ENCODE assay signal across 27 cellular contexts in the genomic region with DNA sequence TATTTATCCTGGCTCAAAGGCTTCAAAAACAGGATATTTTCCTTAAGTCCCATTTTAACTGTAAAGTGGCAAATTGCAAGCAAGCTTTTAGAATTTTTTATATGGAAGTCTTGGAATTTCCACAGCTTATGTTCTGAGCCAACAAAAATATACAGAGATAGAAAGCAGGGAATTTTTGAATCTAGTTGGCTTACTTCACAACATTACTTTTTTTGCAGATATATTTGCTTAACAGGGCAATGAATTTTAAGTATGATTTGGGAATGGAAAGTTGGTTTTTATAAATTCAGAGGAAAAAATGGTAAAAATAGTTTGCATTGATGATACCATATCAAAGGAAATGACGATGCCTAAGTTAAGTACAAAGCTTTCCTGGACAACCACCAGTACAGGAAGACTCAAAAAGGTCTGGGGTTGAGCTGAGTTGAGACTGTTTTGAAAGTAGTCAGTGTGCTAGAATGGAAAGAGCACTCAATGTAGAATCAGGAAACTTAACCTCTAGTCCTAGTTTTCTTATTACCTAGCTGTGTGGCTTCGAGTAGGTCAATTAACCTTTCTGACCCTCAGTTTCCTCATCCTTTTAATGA. TPM values are rescaled to one million over a fixed set of nuclear protein-coding genes. Genes with fewer than 3 reads are reported as not detected.
DNase-seq lines count a peak whose midpoint lies in the region; ATAC-seq and TF ChIP-seq lines count a peak whose summit lies in the region.
"Had no signal": no experiment of that assay in that cellular context is flagged by ENCODE, and none has a peak within 500 bp of the region (broad histone marks: within the 10 kb centered on the region; RNA-seq: fewer than 3 reads in every experiment).

No MANE protein-coding gene starts in this region.

- H3K27me3 ChIP-seq in cardiac muscle cell, result no peaks in the 10 kb centered on the region
- no peaks in the 10 kb centered on the region for H3K27me3 ChIP-seq in right cardiac atrium (ENCODE audit: control insufficient read depth, insufficient read depth)
- H3K27me3 ChIP-seq: Peyer's patch, thyroid gland had no signal

- H3K27ac ChIP-seq in cardiac muscle cell (peak overlapping the region; percentile 94), right cardiac atrium (ENCODE audit: low read length) (no peak overlapping the region)
- H3K27ac ChIP-seq: Peyer's patch, thyroid gland, VCaP had no signal

- TF ChIP-seq CTCF in cardiac muscle cell (IDR thresholded peaks at IDR 0.05; ENCODE audit: low read depth, low read length), result no peak
- no peak for TF ChIP-seq CTCF in cardiac fibroblast (IDR thresholded peaks at IDR 0.05; ENCODE audit: low read depth, low read length)

- H3K9me3 ChIP-seq in cardiac muscle cell (ENCODE audit: low read depth), result no peaks in the 10 kb centered on the region
- no peaks in the 10 kb centered on the region for H3K9me3 ChIP-seq in right cardiac atrium (ENCODE audit: control insufficient read depth, low read length)
- H3K9me3 ChIP-seq: Peyer's patch, thyroid gland had no signal

- DNase-seq in cardiac muscle cell (ENCODE audit: low read depth in 1 of 2, low spot score in 1 of 2) (peak in 1 of 2 donors; percentile 50), Right ventricle myocardium inferior (ENCODE audit: missing footprints) (no peak), cardiac fibroblast (ENCODE audit: low read depth in 2 of 2) (peak; percentile 12 to 49), right cardiac atrium (no peak), stromal cell of bone marrow (ENCODE audit: low read depth) (peak; percentile 33), NCI-H1930 (lab: John Stamatoyannopoulos, UW) (no peak)
- no peak for DNase-seq in activated CD4-positive, alpha-beta T cell treated with anti-CD3 and anti-CD28 coated beads, Interleukin-2, amount 50 U/mL, for 4 hours
- DNase-seq: 8988T; activated CD4-positive, alpha-beta T cell treated with anti-CD3 and anti-CD28 coated beads, Interleukin-2, amount 10 ng/mL, durations not matched to agents 24 days and 14 days; activated CD8-positive, alpha-beta memory T cell treated with anti-CD3 and anti-CD28 coated beads, Interleukin-2, amount 50 U/mL, for 4 hours; CD4-positive, alpha-beta memory T cell; DMS 273 treated with DMSO at 0.1 percent for 48 hours; effector CD8-positive, alpha-beta T cell; glutamatergic neuron; KBM-7; left colon; MM.1S; NCI-H1436 treated with DMSO at 0.1 percent for 48 hours; NCI-H524 treated with DMSO at 0.1 percent for 48 hours; Peyer's patch; stimulated activated naive B cell treated with anti-CD40 and anti-IgM and Interleukin-4, amounts not matched to agents 10 μg/mL and 1 μg/mL and 100 μg/mL, for 72 hours; thyroid gland had no signal

- intact Hi-C loops in Right ventricle myocardium inferior (cut with DNase I) (no loop called here), right cardiac atrium (cut with DNase I) (no loop called here)

- H3K4me1 ChIP-seq in cardiac muscle cell (ENCODE audit: low read depth) (peaks cover 31% of the 10 kb centered on the region), right cardiac atrium (ENCODE audit: control insufficient read depth, insufficient read depth, low read length) (peaks cover 2% of the 10 kb centered on the region)
- H3K4me1 ChIP-seq: Peyer's patch had no signal

- H3K4me3 ChIP-seq in cardiac muscle cell (no peak overlapping the region), cardiac fibroblast (replicated peaks in 1 of 2; ENCODE audit: low read depth in 2 of 2, low read length in 2 of 2) (no peak overlapping the region), right cardiac atrium (ENCODE audit: low read length) (no peak overlapping the region)
- H3K4me3 ChIP-seq: Peyer's patch, thyroid gland had no signal

- 29% methylated on average over 2 of the region's 2 CpGs for WGBS in right cardiac atrium

- no peaks in the 10 kb centered on the region for H3K36me3 ChIP-seq in cardiac muscle cell
- H3K36me3 ChIP-seq: Peyer's patch, thyroid gland had no signal

- ATAC-seq in Right ventricle myocardium inferior (no peak), right cardiac atrium (peak; percentile 83 to 96), HG02885 (IDR thresholded peaks at IDR 0.05; ENCODE audit: poor library complexity, unreplicated experiment) (no peak)
- ATAC-seq: left colon; natural killer cell treated with Interleukin-12 subunit alpha and Interleukin-12 subunit beta and Interleukin-15 and Interleukin-18, amount 100 ng/mL, for 72 hours; stimulated activated naive B cell treated with anti-CD40 and anti-IgM and Interleukin-4, amounts not matched to agents 10 μg/mL and 1 μg/mL and 100 μg/mL, for 72 hours had no signal

RNA-seq across cellular contexts. Expression of a gene that starts 11.0 kb away (rescaled TPM):
- 483 and 718 TPM in 2 replicates for total RNA-seq in cardiac muscle cell
- 443 and 806 TPM in 2 replicates for polyA plus RNA-seq in cardiac muscle cell
- 3.5 TPM for total RNA-seq in Right ventricle myocardium inferior
- total RNA-seq in right cardiac atrium, result 1 to 10 TPM; 5.4 to 8.7 (median 7.1) TPM
- polyA plus RNA-seq in right cardiac atrium, result 6.8 TPM
- total RNA-seq: activated CD4-positive, alpha-beta T cell treated with anti-CD3 and anti-CD28 coated beads, Interleukin-2, amount 10 ng/mL, durations not matched to agents 24 days and 14 days; activated T-helper 2 cell treated with anti-CD3 and anti-CD28 coated beads, Interferon-gamma antibody, Interleukin-2, Interleukin-4, amounts not matched to agents 10 μg/mL and 5 μg/mL and 100 μg/mL, durations not matched to agents 14 hours and 24 hours and 36 hours; CD4-positive, alpha-beta memory T cell; T-helper 2 cell treated with Interferon-gamma antibody and Interleukin-4, amounts not matched to agents 100 ng/mL and 5 ng/mL, for 36 hours had no signal
- polyA plus RNA-seq: CD4-positive, alpha-beta memory T cell had no signal

Comparison
In these comparisons a context has a peak if more than half of its experiments do, and no peak if none do; other contexts are left out.
1. ATAC-seq: peak in right cardiac atrium (2 of 2); none in Right ventricle myocardium inferior (single experiment) and HG02885 (single experiment).
2. RNA of a gene that starts 11.0 kb away (total RNA-seq): 483 to 718 TPM in cardiac muscle cell; 5.4 to 8.7 TPM in right cardiac atrium and 3.5 TPM in Right ventricle myocardium inferior (single experiment); every median in the first group is over 10 times any median in the second.
3. DNase-seq: peak in cardiac fibroblast (2 of 2) and stromal cell of bone marrow (single experiment); none in Right ventricle myocardium inferior (single experiment), right cardiac atrium (0 of 3), activated CD4-positive, alpha-beta T cell treated with anti-CD3 and anti-CD28 coated beads, Interleukin-2, amount 50 U/mL, for 4 hours (0 of 2) and NCI-H1930 (0 of 2).